1 cellular context compared by ENCODE assay signal in the genomic region with DNA sequence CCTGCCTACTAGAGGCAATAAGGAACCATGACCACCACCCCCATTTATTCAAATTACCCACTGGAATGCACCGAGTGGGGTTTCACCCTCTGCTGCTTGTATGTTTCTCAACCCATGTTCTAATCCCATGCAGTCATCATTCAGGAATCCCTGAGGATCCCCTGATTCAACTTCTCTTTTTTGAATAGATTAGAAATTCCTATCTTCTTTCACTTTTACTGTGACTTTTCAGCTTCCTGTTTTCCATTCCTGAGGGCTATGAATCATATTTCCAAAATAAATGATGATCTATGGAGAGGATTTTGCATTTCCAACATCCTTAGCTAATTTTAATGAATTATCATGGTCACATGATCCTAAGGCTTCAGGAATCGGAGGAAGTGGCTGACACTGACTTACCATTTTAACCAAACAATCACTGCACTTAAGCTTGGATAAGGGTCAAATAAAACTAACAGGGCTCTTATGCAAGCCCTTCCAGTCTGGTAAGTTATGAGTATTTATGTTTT.
TF ChIP-seq lines count a peak whose summit lies in the region.

No MANE protein-coding gene starts in this region.

TF ChIP-seq in GM12878, 131 proteins besides CTCF, POLR2A, EP300 and RAD21 (continued from another document):
- TF ChIP-seq SMC3 (IDR thresholded peaks at IDR 0.05; ENCODE audit: borderline replicate concordance, low read length), result no peak
- peak in 1 of 2 experiments; percentile 52; a peak in 2 of 4 replicates for TF ChIP-seq IKZF2 (IDR thresholded peaks at IDR 0.05)
- TF ChIP-seq NFYA (IDR thresholded peaks at IDR 0.05; ENCODE audit: borderline replicate concordance, low read depth, low read length), result no peak
- 0 out of 2 replicates have a peak, but pooled peaks have one; percentile 25 for TF ChIP-seq IKZF1 (conservative IDR thresholded peaks at IDR 0.05)
- TF ChIP-seq SREBF2 (IDR thresholded peaks at IDR 0.05; ENCODE audit: low read length), result no peak
- 0 out of 2 replicates have a peak, but pooled peaks have one; percentile 23 for TF ChIP-seq EED (IDR thresholded peaks at IDR 0.05; ENCODE audit: low read depth)
